In genomic region chr6:157569543-157569942, GRCh38 we compare ENCODE assay signal across 9 cellular contexts.
DNase-seq lines count a peak whose midpoint lies in the region; ATAC-seq and TF ChIP-seq lines count a peak whose summit lies in the region.
"Had no signal": no experiment of that assay in that cellular context is flagged by ENCODE, and none has a peak within 500 bp of the region (broad histone marks: within the 10 kb centered on the region; RNA-seq: fewer than 3 reads in every experiment).

No MANE protein-coding gene starts in this region.

- H3K4me1 ChIP-seq in CD8-positive, alpha-beta T cell (ENCODE audit: insufficient read depth, low read length), result peaks cover 15% of the 10 kb centered on the region
- H3K4me1 ChIP-seq in adrenal gland (replicated peaks in 1 of 2), result peaks cover 0 to 8% of the 10 kb centered on the region in 2 donors
- H3K4me1 ChIP-seq: SJCRH30 had no signal

- no peaks in the 10 kb centered on the region for H3K36me3 Mint-ChIP-seq in CD8-positive, alpha-beta T cell
- no peaks in the 10 kb centered on the region for H3K36me3 Mint-ChIP-seq in activated naive CD8-positive, alpha-beta T cell
- no peaks in the 10 kb centered on the region for H3K36me3 Mint-ChIP-seq in type B pancreatic cell

- no peaks in the 10 kb centered on the region for H3K9me3 ChIP-seq in CD8-positive, alpha-beta T cell (ENCODE audit: low read length)
- no peaks in the 10 kb centered on the region for H3K9me3 ChIP-seq in adrenal gland (replicated peaks in 1 of 3)

- WGBS in adrenal gland, 4 donors, result 64 to 87% (median 84%) methylated on average over 3 of the region's 3 CpGs

- intact Hi-C loops in CD8-positive, alpha-beta T cell (cut with DNase I, micrococcal nuclease), result loop anchor here in 1 of 2 experiments (10.0 kb wide), 1 partner anchor 185 kb away; the partner anchor contains the start of gene ZDHHC14
- intact Hi-C loops in adrenal gland (cut with DNase I), result no loop called here

- H3K27ac Mint-ChIP-seq in CD8-positive, alpha-beta T cell, result no peak overlapping the region
- H3K27ac Mint-ChIP-seq in activated naive CD8-positive, alpha-beta T cell, result no peak overlapping the region
- H3K27ac Mint-ChIP-seq in type B pancreatic cell, result no peak overlapping the region

- no peaks in the 10 kb centered on the region for H3K27me3 Mint-ChIP-seq in CD8-positive, alpha-beta T cell (ENCODE audit: low read depth)
- H3K27me3 Mint-ChIP-seq in activated naive CD8-positive, alpha-beta T cell, result no peaks in the 10 kb centered on the region
- H3K27me3 Mint-ChIP-seq in type B pancreatic cell, result no peaks in the 10 kb centered on the region

- TF ChIP-seq CTCF in CD8-positive, alpha-beta T cell (IDR thresholded peaks at IDR 0.05), result no peak
- TF ChIP-seq CTCF in adrenal gland (IDR thresholded peaks at IDR 0.05), result no peak
- TF ChIP-seq CTCF in type B pancreatic cell (conservative IDR thresholded peaks at IDR 0.05), result no peak
- TF ChIP-seq CTCF in foreskin fibroblast (IDR thresholded peaks at IDR 0.05; ENCODE audit: low read depth, low read length), result no peak

- CTCF ChIA-PET in CD8-positive, alpha-beta T cell (lab: Charles Lee), result interaction anchor here (1.7 to 2.0 kb wide), 2 partner anchors 10 to 14 kb away, joined by 7 read pairs; no protein-coding TSS in a partner anchor

- peaks cover 35% of the 10 kb centered on the region for H3K4me1 Mint-ChIP-seq in CD8-positive, alpha-beta T cell (ENCODE audit: low read depth)
- peaks cover 17% of the 10 kb centered on the region for H3K4me1 Mint-ChIP-seq in activated naive CD8-positive, alpha-beta T cell (ENCODE audit: low read depth)
- H3K4me1 Mint-ChIP-seq in type B pancreatic cell (ENCODE audit: unreplicated experiment), result no peaks in the 10 kb centered on the region

- H3K27me3 ChIP-seq in CD8-positive, alpha-beta T cell (ENCODE audit: insufficient read depth, low read length), result no peaks in the 10 kb centered on the region
- H3K27me3 ChIP-seq in adrenal gland, result no peaks in the 10 kb centered on the region
- H3K27me3 ChIP-seq: SJCRH30 had no signal

- TF ChIP-seq POLR2A in adrenal gland (IDR thresholded peaks at IDR 0.05), result no peak

- DNase-seq in CD8-positive, alpha-beta T cell, result no peak
- DNase-seq in adrenal gland, result no peak
- no peak for DNase-seq in type B pancreatic cell (ENCODE audit: extremely low spot score, unreplicated experiment)
- no peak for DNase-seq in foreskin fibroblast
- DNase-seq: SJCRH30 had no signal

- H3K9me3 Mint-ChIP-seq in CD8-positive, alpha-beta T cell, result no peaks in the 10 kb centered on the region
- no peaks in the 10 kb centered on the region for H3K9me3 Mint-ChIP-seq in activated naive CD8-positive, alpha-beta T cell (ENCODE audit: low read depth)
- H3K9me3 Mint-ChIP-seq in type B pancreatic cell, result no peaks in the 10 kb centered on the region

- H3K4me3 Mint-ChIP-seq in CD8-positive, alpha-beta T cell, result peak overlapping the region; percentile 64
- H3K4me3 Mint-ChIP-seq in activated naive CD8-positive, alpha-beta T cell, result peak overlapping the region; percentile 11
- H3K4me3 Mint-ChIP-seq in type B pancreatic cell, result no peak overlapping the region

- H3K27ac ChIP-seq in CD8-positive, alpha-beta T cell (ENCODE audit: low read depth, low read length), result no peak overlapping the region
- no peak overlapping the region for H3K27ac ChIP-seq in adrenal gland
- H3K27ac ChIP-seq: SJCRH30 had no signal

- H3K36me3 ChIP-seq in CD8-positive, alpha-beta T cell (ENCODE audit: insufficient read depth, low read length), result no peaks in the 10 kb centered on the region
- no peaks in the 10 kb centered on the region for H3K36me3 ChIP-seq in adrenal gland (replicated peaks in 1 of 2)
- H3K36me3 ChIP-seq: SJCRH30 had no signal

- POLR2A ChIA-PET in CD8-positive, alpha-beta T cell (lab: Charles Lee), result interaction anchor here (1.0 to 1.2 kb wide), 2 partner anchors 10 to 19 kb away, joined by 3 to 4 read pairs; no protein-coding TSS in a partner anchor

- no peak overlapping the region for H3K4me3 ChIP-seq in CD8-positive, alpha-beta T cell (ENCODE audit: low read depth, low read length)
- no peak overlapping the region for H3K4me3 ChIP-seq in adrenal gland
- no peak overlapping the region for H3K4me3 ChIP-seq in foreskin fibroblast (ENCODE audit: low read depth in 1 of 2, low read length in 2 of 2)
- H3K4me3 ChIP-seq: SJCRH30 had no signal

- ATAC-seq in CD8-positive, alpha-beta T cell, result peak; percentile 88
- ATAC-seq in GM19395 (IDR thresholded peaks at IDR 0.05; ENCODE audit: unreplicated experiment) (peak; percentile 52), HG03354 (IDR thresholded peaks at IDR 0.05; ENCODE audit: poor library complexity, severe bottlenecking, unreplicated experiment) (peak; percentile 40), HG03342 (IDR thresholded peaks at IDR 0.05; ENCODE audit: unreplicated experiment) (no peak)
